16 cellular contexts compared by ENCODE assay signal in the genomic region with DNA sequence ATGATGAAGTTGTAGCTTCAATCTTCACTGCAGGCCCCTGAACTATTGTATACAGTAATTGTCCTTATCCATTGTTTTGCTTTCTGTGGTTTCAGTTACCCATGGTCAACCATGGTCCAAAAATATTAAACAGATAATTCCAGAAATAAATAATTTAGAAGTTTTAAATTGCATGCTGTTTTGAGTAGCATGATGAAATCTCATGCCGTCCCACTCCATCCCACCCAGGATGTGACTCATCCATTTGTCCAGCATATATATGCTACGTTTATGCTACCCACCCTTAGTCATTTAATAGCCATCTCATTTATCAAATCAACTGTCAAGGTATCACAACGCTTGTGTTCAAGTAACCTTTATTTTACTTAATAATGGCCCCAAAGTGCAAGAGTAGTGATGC. TPM values are rescaled to one million over a fixed set of nuclear protein-coding genes. Genes with fewer than 3 reads are reported as not detected.
DNase-seq lines count a peak whose midpoint lies in the region; ATAC-seq and TF ChIP-seq lines count a peak whose summit lies in the region.
"Had no signal": no experiment of that assay in that cellular context is flagged by ENCODE, and none has a peak within 500 bp of the region (broad histone marks: within the 10 kb centered on the region; RNA-seq: fewer than 3 reads in every experiment).

No MANE protein-coding gene starts in this region.

- H3K4me1 ChIP-seq in HCT116 (ENCODE audit: control insufficient read depth in 1 of 2, insufficient read depth in 2 of 2, low read length in 2 of 2) (peaks cover 0 to 15% of the 10 kb centered on the region in 2 experiments; a peak in 2 of 4 replicates), colonic mucosa (no peaks in the 10 kb centered on the region), left lung (no peaks in the 10 kb centered on the region)
- H3K4me1 ChIP-seq in effector memory CD4-positive, alpha-beta T cell (ENCODE audit: control insufficient read depth, insufficient read depth, low read length, poor library complexity, severe bottlenecking): no peaks in the 10 kb centered on the region
- H3K4me1 ChIP-seq: gastrocnemius medialis had no signal

- no peaks in the 10 kb centered on the region for H3K9me2 ChIP-seq in HCT116 (ENCODE audit: insufficient read depth)

- intact Hi-C loops in HCT116 (cut with micrococcal nuclease): no loop called here
- intact Hi-C loops in colonic mucosa (cut with DNase I): no loop called here
- intact Hi-C loops in left lung (cut with DNase I): no loop called here

- no peak for TF ChIP-seq CTCF in HCT116 (IDR thresholded peaks at IDR 0.05 in 2 of 3, conservative IDR thresholded peaks at IDR 0.05 in 1 of 3; ENCODE audit: borderline replicate concordance in 1 of 3, insufficient read depth in 1 of 3, low read depth in 2 of 3, low read length in 2 of 3)
- TF ChIP-seq CTCF in RWPE1 (conservative IDR thresholded peaks at IDR 0.05; ENCODE audit: low read depth): no peak
- no peak for TF ChIP-seq CTCF in colonic mucosa (IDR thresholded peaks at IDR 0.05)
- no peak for TF ChIP-seq CTCF in left lung (IDR thresholded peaks at IDR 0.05)

- H3K4me2 ChIP-seq in HCT116 (ENCODE audit: low read length): peak overlapping the region; percentile 47

- RAD21 ChIA-PET in HCT116 (lab: Charles Lee; ENCODE audit: low non-redundant PET in 1 of 2, low total read pairs in 2 of 2, uncharacterized antibody in 2 of 2, unreplicated experiment in 2 of 2): no interaction called here

- no peak overlapping the region for H3K27ac ChIP-seq in HCT116 (ENCODE audit: low read depth, low read length)
- no peak overlapping the region for H3K27ac ChIP-seq in RWPE1
- no peak overlapping the region for H3K27ac ChIP-seq in colonic mucosa
- no peak overlapping the region for H3K27ac ChIP-seq in effector memory CD4-positive, alpha-beta T cell (ENCODE audit: insufficient read depth, low read length, poor library complexity, severe bottlenecking)
- H3K27ac ChIP-seq in left lung: no peak overlapping the region
- H3K27ac ChIP-seq: gastrocnemius medialis had no signal

- H3K36me3 ChIP-seq in HCT116 (ENCODE audit: control insufficient read depth in 1 of 2, insufficient read depth in 2 of 2, low read length in 2 of 2): no peaks in the 10 kb centered on the region
- H3K36me3 ChIP-seq in colonic mucosa: no peaks in the 10 kb centered on the region
- no peaks in the 10 kb centered on the region for H3K36me3 ChIP-seq in effector memory CD4-positive, alpha-beta T cell (ENCODE audit: control insufficient read depth, insufficient read depth, low read length)
- no peaks in the 10 kb centered on the region for H3K36me3 ChIP-seq in left lung
- H3K36me3 ChIP-seq: gastrocnemius medialis had no signal

- no peaks in the 10 kb centered on the region for H4K20me1 ChIP-seq in HCT116 (ENCODE audit: insufficient read depth)

- peak; percentile 90 for DNase-seq in A172 (ENCODE audit: low spot score)
- DNase-seq in HCT116 (ENCODE audit: low read depth, low spot score): peak; percentile 42
- DNase-seq in RWPE1 (ENCODE audit: low spot score): peak; percentile 62
- DNase-seq in fibroblast of peridontal ligament (ENCODE audit: extremely low read depth): peak; percentile 48
- no peak for DNase-seq in colonic mucosa
- no peak for DNase-seq in effector memory CD4-positive, alpha-beta T cell
- DNase-seq in left lung: no peak
- DNase-seq in HUDEP-2 (lab: John Stamatoyannopoulos, UW; ENCODE audit: unreplicated experiment in 76 of 76): no peak
- DNase-seq: activated CD4-positive, alpha-beta T cell treated with anti-CD3 and anti-CD28 coated beads for 36 hours; activated naive CD8-positive, alpha-beta T cell treated with anti-CD3 and anti-CD28 coated beads, Interleukin-2, amount 50 U/mL, for 24 hours; activated T-cell treated with anti-CD3 and anti-CD28 coated beads, Interleukin-2, amount 50 U/mL, for 1 hour; gastrocnemius medialis; NCI-H1417; T-helper 17 cell had no signal

- H3K9me3 ChIP-seq in HCT116 (ENCODE audit: control insufficient read depth in 1 of 2, insufficient read depth in 1 of 2, low read depth in 1 of 2, low read length in 2 of 2): no peaks in the 10 kb centered on the region
- H3K9me3 ChIP-seq in colonic mucosa: no peaks in the 10 kb centered on the region
- no peaks in the 10 kb centered on the region for H3K9me3 ChIP-seq in effector memory CD4-positive, alpha-beta T cell (ENCODE audit: control insufficient read depth, low read length)
- no peaks in the 10 kb centered on the region for H3K9me3 ChIP-seq in left lung
- H3K9me3 ChIP-seq: gastrocnemius medialis had no signal

- H2AFZ ChIP-seq in HCT116 (ENCODE audit: low read depth, low read length, poor library complexity, severe bottlenecking): peak overlapping the region; percentile 94

- H3K79me2 ChIP-seq in HCT116 (ENCODE audit: insufficient read depth, low read length): no peaks in the 10 kb centered on the region

- no peak for TF ChIP-seq RAD21 in HCT116 (IDR thresholded peaks at IDR 0.05; ENCODE audit: low read depth)

- no peak overlapping the region for H3K9ac ChIP-seq in HCT116 (ENCODE audit: low read length)
- no peak overlapping the region for H3K9ac ChIP-seq in colonic mucosa (ENCODE audit: low read depth in 2 of 2, low read length in 2 of 2)

- ATAC-seq in HCT116: no peak
- ATAC-seq in left lung: no peak
- ATAC-seq: activated CD4-positive, alpha-beta T cell treated with anti-CD3 and anti-CD28 coated beads for 36 hours; activated naive CD8-positive, alpha-beta T cell treated with anti-CD3 and anti-CD28 coated beads, Interleukin-2, amount 50 U/mL, for 24 hours; gastrocnemius medialis; HepG2; T-helper 17 cell had no signal

- H3K27me3 ChIP-seq in HCT116 (ENCODE audit: insufficient read depth, low read length) (no peaks in the 10 kb centered on the region), colonic mucosa (no peaks in the 10 kb centered on the region), left lung (no peaks in the 10 kb centered on the region)
- no peaks in the 10 kb centered on the region for H3K27me3 ChIP-seq in effector memory CD4-positive, alpha-beta T cell (replicated peaks; ENCODE audit: control insufficient read depth, insufficient read depth, low read length, poor library complexity, severe bottlenecking)
- H3K27me3 ChIP-seq: gastrocnemius medialis had no signal

- CTCF ChIA-PET in HCT116 (lab: Charles Lee) (no interaction called here), RWPE1 (lab: Yijun Ruan, JAX) (no interaction called here)

- TF ChIP-seq POLR2A in HCT116 (IDR thresholded peaks at IDR 0.05; ENCODE audit: borderline replicate concordance, extremely low read depth, insufficient read depth, insufficient read length): no peak

- POLR2A ChIA-PET in HCT116 (lab: Charles Lee) (no interaction called here), RWPE1 (lab: Yijun Ruan, JAX; ENCODE audit: low non-redundant PET) (no interaction called here)

- H3K4me3 ChIP-seq in HCT116 (replicated peaks in 1 of 2; ENCODE audit: low read depth in 1 of 2, low read length in 2 of 2): no peak overlapping the region
- H3K4me3 ChIP-seq in colonic mucosa: no peak overlapping the region
- no peak overlapping the region for H3K4me3 ChIP-seq in effector memory CD4-positive, alpha-beta T cell (ENCODE audit: insufficient read depth, low read depth, low read length, poor library complexity, severe bottlenecking)
- no peak overlapping the region for H3K4me3 ChIP-seq in left lung
- H3K4me3 ChIP-seq: gastrocnemius medialis had no signal

- BruUV-seq in HCT116 (replicated peaks; lab: Mats Ljungman, UMichigan): no TSS peak

TF ChIP-seq in HCT116, 20 proteins besides CTCF, POLR2A, EP300 and RAD21 (continues in another document):
- no peak for TF ChIP-seq SIN3A (IDR thresholded peaks at IDR 0.05; ENCODE audit: low read depth)
- peak; percentile 49 for TF ChIP-seq SP1 (IDR thresholded peaks at IDR 0.05; ENCODE audit: low read depth)
- TF ChIP-seq CBX3 (IDR thresholded peaks at IDR 0.05; ENCODE audit: low read depth): no peak
- TF ChIP-seq, protein P1, sequence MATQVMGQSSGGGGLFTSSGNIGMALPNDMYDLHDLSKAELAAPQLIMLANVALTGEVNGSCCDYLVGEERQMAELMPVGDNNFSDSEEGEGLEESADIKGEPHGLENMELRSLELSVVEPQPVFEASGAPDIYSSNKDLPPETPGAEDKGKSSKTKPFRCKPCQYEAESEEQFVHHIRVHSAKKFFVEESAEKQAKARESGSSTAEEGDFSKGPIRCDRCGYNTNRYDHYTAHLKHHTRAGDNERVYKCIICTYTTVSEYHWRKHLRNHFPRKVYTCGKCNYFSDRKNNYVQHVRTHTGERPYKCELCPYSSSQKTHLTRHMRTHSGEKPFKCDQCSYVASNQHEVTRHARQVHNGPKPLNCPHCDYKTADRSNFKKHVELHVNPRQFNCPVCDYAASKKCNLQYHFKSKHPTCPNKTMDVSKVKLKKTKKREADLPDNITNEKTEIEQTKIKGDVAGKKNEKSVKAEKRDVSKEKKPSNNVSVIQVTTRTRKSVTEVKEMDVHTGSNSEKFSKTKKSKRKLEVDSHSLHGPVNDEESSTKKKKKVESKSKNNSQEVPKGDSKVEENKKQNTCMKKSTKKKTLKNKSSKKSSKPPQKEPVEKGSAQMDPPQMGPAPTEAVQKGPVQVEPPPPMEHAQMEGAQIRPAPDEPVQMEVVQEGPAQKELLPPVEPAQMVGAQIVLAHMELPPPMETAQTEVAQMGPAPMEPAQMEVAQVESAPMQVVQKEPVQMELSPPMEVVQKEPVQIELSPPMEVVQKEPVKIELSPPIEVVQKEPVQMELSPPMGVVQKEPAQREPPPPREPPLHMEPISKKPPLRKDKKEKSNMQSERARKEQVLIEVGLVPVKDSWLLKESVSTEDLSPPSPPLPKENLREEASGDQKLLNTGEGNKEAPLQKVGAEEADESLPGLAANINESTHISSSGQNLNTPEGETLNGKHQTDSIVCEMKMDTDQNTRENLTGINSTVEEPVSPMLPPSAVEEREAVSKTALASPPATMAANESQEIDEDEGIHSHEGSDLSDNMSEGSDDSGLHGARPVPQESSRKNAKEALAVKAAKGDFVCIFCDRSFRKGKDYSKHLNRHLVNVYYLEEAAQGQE (IDR thresholded peaks at IDR 0.05; ENCODE audit: low read depth): no peak
- TF ChIP-seq, protein P2, sequence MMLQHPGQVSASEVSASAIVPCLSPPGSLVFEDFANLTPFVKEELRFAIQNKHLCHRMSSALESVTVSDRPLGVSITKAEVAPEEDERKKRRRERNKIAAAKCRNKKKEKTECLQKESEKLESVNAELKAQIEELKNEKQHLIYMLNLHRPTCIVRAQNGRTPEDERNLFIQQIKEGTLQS (IDR thresholded peaks at IDR 0.05): no peak
- peak; percentile 72 for TF ChIP-seq JUND (IDR thresholded peaks at IDR 0.05)
- TF ChIP-seq SRF (IDR thresholded peaks at IDR 0.05; ENCODE audit: low read depth): no peak
- 0 out of 2 replicates have a peak, but pooled peaks have one; percentile 23 for TF ChIP-seq EGR1 (IDR thresholded peaks at IDR 0.05; ENCODE audit: low read depth)
- TF ChIP-seq FOSL1 (IDR thresholded peaks at IDR 0.05; ENCODE audit: low read depth): peak; percentile 68
- no peak for TF ChIP-seq ZNF274 (IDR thresholded peaks at IDR 0.05; ENCODE audit: low read depth, low read length)
- no peak for TF ChIP-seq ZFX (IDR thresholded peaks at IDR 0.05)
- peak; percentile 55; the same call in 1 of the 2 replicates for TF ChIP-seq CEBPB (IDR thresholded peaks at IDR 0.05; ENCODE audit: low read depth)

RNA-seq across cellular contexts. Expression of a gene that starts 34.5 kb away (rescaled TPM):
- total RNA-seq in A172 (2014; rRNA removed; shearing (Covaris generic)): 0.21 and 0.65 TPM in 2 replicates
- 0.20 TPM for total RNA-seq in HCT116 (2021; ENCODE audit: unreplicated experiment)
- not detected in 2 replicates for polyA plus RNA-seq in HCT116 (2012)
- total RNA-seq in colonic mucosa: 1 to 10 TPM; 3.4 to 5.2 TPM
- not detected for total RNA-seq in left lung
- total RNA-seq: activated CD4-positive, alpha-beta T cell treated with anti-CD3 and anti-CD28 coated beads for 36 hours; HepG2; omental fat pad; T-helper 17 cell had no signal
- polyA plus RNA-seq: HepG2 had no signal

Comparison
In these comparisons a context has a peak if more than half of its experiments do, and no peak if none do; other contexts are left out.
1. DNase-seq: peak in A172 (single experiment), HCT116 (single experiment), RWPE1 (single experiment) and fibroblast of peridontal ligament (single experiment); none in colonic mucosa (single experiment), effector memory CD4-positive, alpha-beta T cell (0 of 3), left lung (0 of 2) and HUDEP-2 (0 of 76).